ENCODE assay signal across 24 cellular contexts in the genomic region with DNA sequence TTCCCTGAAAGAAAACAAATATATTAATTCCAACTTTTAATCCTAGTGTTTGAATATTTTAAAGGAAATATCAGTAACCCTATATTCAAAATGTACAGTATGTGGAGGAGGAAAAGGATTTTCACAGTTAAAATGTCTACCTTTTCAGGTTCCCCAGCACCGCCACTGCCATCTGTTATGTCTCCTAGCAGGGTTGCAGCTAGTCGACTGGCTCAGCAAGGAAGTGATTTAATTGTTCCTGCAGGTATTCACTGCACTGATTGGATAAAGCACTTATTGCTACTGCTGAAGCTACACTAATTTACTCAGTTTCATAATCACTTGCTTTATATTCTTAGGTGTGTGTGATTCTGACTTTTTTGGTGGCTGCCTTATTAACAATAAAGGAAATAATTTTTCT.
A peak's percentile ranks its signal among the peaks of the same experiment; 100 is the strongest.
DNase-seq lines count a peak whose midpoint lies in the region; TF ChIP-seq lines count a peak whose summit lies in the region.
"Had no signal": no experiment of that assay in that cellular context is flagged by ENCODE, and none has a peak within 500 bp of the region (broad histone marks: within the 10 kb centered on the region; RNA-seq: fewer than 3 reads in every experiment).

No MANE protein-coding gene starts in this region.

- H3K27me3 Mint-ChIP-seq in type B pancreatic cell (no peaks in the 10 kb centered on the region), CD14-positive monocyte (ENCODE audit: low read depth in 3 of 3) (no peaks in the 10 kb centered on the region)
- H3K27me3 Mint-ChIP-seq in CD8-positive, alpha-beta memory T cell = no peaks in the 10 kb centered on the region
- H3K27me3 Mint-ChIP-seq: CD4-positive, alpha-beta memory T cell had no signal

- intact Hi-C loops in CD14-positive monocyte (cut with micrococcal nuclease) = no loop called here

- H3K27ac ChIP-seq in WERI-Rb-1 = no peak overlapping the region
- H3K27ac ChIP-seq in CD8-positive, alpha-beta memory T cell (ENCODE audit: low read depth, low read length) = no peak overlapping the region
- H3K27ac ChIP-seq: 22Rv1, BLaER1, RWPE1 had no signal

- TF ChIP-seq CTCF in WERI-Rb-1 (IDR thresholded peaks at IDR 0.05; ENCODE audit: low read depth, low read length) (no peak), type B pancreatic cell (conservative IDR thresholded peaks at IDR 0.05) (no peak), CD14-positive monocyte (IDR thresholded peaks at IDR 0.05) (no peak)

- peaks cover 26% of the 10 kb centered on the region for H3K36me3 Mint-ChIP-seq in type B pancreatic cell
- peaks cover 53% of the 10 kb centered on the region in 2 donors for H3K36me3 Mint-ChIP-seq in CD14-positive monocyte
- H3K36me3 Mint-ChIP-seq in CD8-positive, alpha-beta memory T cell = peaks cover 2 to 36% (median 20%) of the 10 kb centered on the region in 3 donors

- H3K4me3 ChIP-seq in WERI-Rb-1 (ENCODE audit: low read depth, low read length) = no peak overlapping the region
- H3K4me3 ChIP-seq in CD8-positive, alpha-beta memory T cell (ENCODE audit: low read length) = no peak overlapping the region
- H3K4me3 ChIP-seq: BLaER1 had no signal

- no peak overlapping the region for H3K4me3 Mint-ChIP-seq in type B pancreatic cell
- no peak overlapping the region for H3K4me3 Mint-ChIP-seq in CD14-positive monocyte
- no peak overlapping the region for H3K4me3 Mint-ChIP-seq in CD8-positive, alpha-beta memory T cell
- H3K4me3 Mint-ChIP-seq: CD4-positive, alpha-beta memory T cell; H9; HFFc6 had no signal

- CTCF ChIA-PET in CD8-positive, alpha-beta memory T cell (lab: Charles Lee) = no interaction called here

- H3K9me3 Mint-ChIP-seq in type B pancreatic cell (no peaks in the 10 kb centered on the region), CD14-positive monocyte (peaks cover 0 to 11% (median 3%) of the 10 kb centered on the region in 7 donors)
- H3K9me3 Mint-ChIP-seq in CD8-positive, alpha-beta memory T cell = no peaks in the 10 kb centered on the region
- H3K9me3 Mint-ChIP-seq: CD4-positive, alpha-beta memory T cell; HFFc6 had no signal

- H3K4me1 ChIP-seq in CD8-positive, alpha-beta memory T cell (ENCODE audit: insufficient read depth, low read length) = no peaks in the 10 kb centered on the region
- H3K4me1 ChIP-seq: BLaER1 had no signal

- H3K27me3 ChIP-seq in WERI-Rb-1 (ENCODE audit: insufficient read depth, low read depth, severe bottlenecking) = no peaks in the 10 kb centered on the region
- no peaks in the 10 kb centered on the region for H3K27me3 ChIP-seq in CD8-positive, alpha-beta memory T cell (ENCODE audit: insufficient read depth, low read length, poor library complexity, severe bottlenecking)
- H3K27me3 ChIP-seq: BLaER1 had no signal

- H3K27ac Mint-ChIP-seq in type B pancreatic cell (peak overlapping the region; percentile 19), CD14-positive monocyte (no peak overlapping the region)
- no peak overlapping the region for H3K27ac Mint-ChIP-seq in CD8-positive, alpha-beta memory T cell
- H3K27ac Mint-ChIP-seq: CD4-positive, alpha-beta memory T cell; HFFc6 had no signal

- POLR2A ChIA-PET in CD8-positive, alpha-beta memory T cell (lab: Charles Lee) = no interaction called here

- H3K4me1 Mint-ChIP-seq in type B pancreatic cell (ENCODE audit: unreplicated experiment) (peaks cover 5% of the 10 kb centered on the region), CD14-positive monocyte (peaks cover 3% of the 10 kb centered on the region)
- no peaks in the 10 kb centered on the region for H3K4me1 Mint-ChIP-seq in CD8-positive, alpha-beta memory T cell
- H3K4me1 Mint-ChIP-seq: CD4-positive, alpha-beta memory T cell had no signal

- no peaks in the 10 kb centered on the region for H3K9me3 ChIP-seq in WERI-Rb-1 (ENCODE audit: severe bottlenecking)
- H3K9me3 ChIP-seq in CD8-positive, alpha-beta memory T cell (ENCODE audit: low read length) = no peaks in the 10 kb centered on the region
- H3K9me3 ChIP-seq: SK-N-SH had no signal

- peaks cover 24% of the 10 kb centered on the region for H3K36me3 ChIP-seq in WERI-Rb-1
- no peaks in the 10 kb centered on the region for H3K36me3 ChIP-seq in CD8-positive, alpha-beta memory T cell (ENCODE audit: insufficient read depth, low read length)

- peak; percentile 16 for DNase-seq in DMS 273 (lab: John Stamatoyannopoulos, UW; ENCODE audit: unreplicated experiment)
- DNase-seq in DMS 273 treated with DMSO at 0.1 percent for 48 hours (lab: John Stamatoyannopoulos, UW) = no peak
- DNase-seq in WERI-Rb-1 = peak; percentile 37
- peak; percentile 26 for DNase-seq in iPS-NIHi11 (ENCODE audit: low spot score)
- no peak for DNase-seq in type B pancreatic cell (ENCODE audit: extremely low spot score, unreplicated experiment)
- no peak for DNase-seq in CD14-positive monocyte (ENCODE audit: low spot score)
- no peak for DNase-seq in CD8-positive, alpha-beta memory T cell
- no peak for DNase-seq in hepatic stellate cell (ENCODE audit: low spot score)
- DNase-seq: ACHN; CD4-positive, alpha-beta memory T cell; DMS53; GF-D8; H9; HFFc6; KG1; NCI-H1092 treated with DMSO at 0.1 percent for 48 hours; NCI-H146; NCI-H2029; NK-92 treated with Interleukin-12 subunit alpha and Interleukin-12 subunit beta, amount 100 ng/mL, for 24 hours; SHP77 treated with DMSO at 0.1 percent for 48 hours; SK-N-SH had no signal

Comparison
In these comparisons a context has a peak if more than half of its experiments do, and no peak if none do; other contexts are left out.
1. DNase-seq: peak in DMS 273 (single experiment), WERI-Rb-1 (single experiment) and iPS-NIHi11 (single experiment); none in DMS 273 treated with DMSO at 0.1 percent for 48 hours (single experiment), type B pancreatic cell (single experiment), CD14-positive monocyte (single experiment), CD8-positive, alpha-beta memory T cell (0 of 5) and hepatic stellate cell (single experiment).